In the genomic region with DNA sequence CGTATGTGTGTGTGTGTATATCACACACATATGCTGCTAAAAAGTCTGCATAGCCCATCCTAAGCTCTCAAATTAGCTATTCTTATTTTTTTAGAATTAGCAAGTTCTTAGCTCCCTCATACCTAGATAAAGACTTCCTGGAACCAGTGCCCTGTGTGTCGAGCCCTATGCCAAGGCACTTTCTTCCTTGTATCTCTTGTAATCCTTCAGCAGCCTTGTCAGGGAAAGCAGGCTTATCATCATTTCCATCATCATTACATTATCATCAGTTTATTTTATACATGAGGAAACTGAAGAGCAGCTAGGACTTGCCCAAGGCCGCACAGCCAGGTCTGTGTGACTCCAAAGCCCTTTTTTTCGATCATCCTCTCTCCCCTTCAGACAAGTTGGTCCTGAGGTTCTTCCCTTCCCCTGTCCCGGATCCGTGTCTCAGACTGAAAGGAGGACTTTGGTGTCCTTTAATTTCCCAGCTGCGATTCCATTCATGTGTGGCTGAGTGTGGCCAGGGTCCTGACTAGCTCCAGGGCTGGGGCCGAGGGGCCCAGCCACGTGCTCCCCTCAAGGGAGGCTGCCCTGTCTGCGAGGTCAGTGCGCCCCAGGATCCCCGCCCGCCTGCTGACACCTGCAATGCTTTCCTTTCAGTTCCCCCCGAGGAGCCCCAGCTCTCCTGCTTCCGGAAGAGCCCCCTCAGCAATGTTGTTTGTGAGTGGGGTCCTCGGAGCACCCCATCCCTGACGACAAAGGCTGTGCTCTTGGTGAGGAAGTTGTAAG, we compare ENCODE assay signal across 16 cellular contexts. TPM values are rescaled to one million over a fixed set of nuclear protein-coding genes. Genes with fewer than 3 reads are reported as not detected.
DNase-seq lines count a peak whose midpoint lies in the region; ATAC-seq, FAIRE-seq and TF ChIP-seq lines count a peak whose summit lies in the region.
"Had no signal": no experiment of that assay in that cellular context is flagged by ENCODE, and none has a peak within 500 bp of the region (broad histone marks: within the 10 kb centered on the region; RNA-seq: fewer than 3 reads in every experiment).

No MANE protein-coding gene starts in this region.

- H3K36me3 Mint-ChIP-seq in CD14-positive monocyte (peaks cover 72 to 91% of the 10 kb centered on the region in 2 donors), osteocyte (ENCODE audit: unreplicated experiment) (peaks cover 4% of the 10 kb centered on the region)
- H3K36me3 Mint-ChIP-seq in activated naive CD8-positive, alpha-beta T cell treated with anti-CD3 and anti-CD28 coated beads, Interleukin-2, amount 50 U/mL, for 24 hours (ENCODE audit: low read depth) = no peaks in the 10 kb centered on the region
- H3K36me3 Mint-ChIP-seq: neural progenitor cell had no signal

- H3K27ac ChIP-seq in esophagus muscularis mucosa (replicated peaks in 1 of 4) = peak overlapping the region; percentile 86 to 91 (median 88)
- H3K27ac ChIP-seq: cardiac muscle cell, neural progenitor cell had no signal

- H3K4me3 Mint-ChIP-seq in CD14-positive monocyte (no peak overlapping the region), osteocyte (ENCODE audit: unreplicated experiment) (no peak overlapping the region)
- no peak overlapping the region for H3K4me3 Mint-ChIP-seq in activated naive CD8-positive, alpha-beta T cell treated with anti-CD3 and anti-CD28 coated beads, Interleukin-2, amount 50 U/mL, for 24 hours
- H3K4me3 Mint-ChIP-seq: activated naive CD4-positive, alpha-beta T cell treated with anti-CD3 and anti-CD28 coated beads for 36 hours had no signal

- WGBS in esophagus muscularis mucosa = 88% methylated on average over 14 of the region's 17 CpGs

- no peaks in the 10 kb centered on the region for H3K9me3 ChIP-seq in NT2/D1 (ENCODE audit: insufficient read depth, low read length)
- no peaks in the 10 kb centered on the region for H3K9me3 ChIP-seq in esophagus muscularis mucosa

- no peak overlapping the region for H3K4me3 ChIP-seq in NT2/D1 (ENCODE audit: insufficient read length, low read depth)
- no peak overlapping the region for H3K4me3 ChIP-seq in esophagus muscularis mucosa
- H3K4me3 ChIP-seq: cardiac muscle cell, neural progenitor cell had no signal

- DNase-seq in CD14-positive monocyte (ENCODE audit: low spot score) = no peak
- DNase-seq in NT2/D1 (ENCODE audit: low read depth, low spot score) = no peak
- no peak for DNase-seq in esophagus muscularis mucosa (ENCODE audit: extremely low spot score)
- DNase-seq in osteocyte (ENCODE audit: extremely low spot score, unreplicated experiment) = no peak
- no peak for DNase-seq in D721Med (ENCODE audit: insufficient read length, low spot score)
- DNase-seq in NCI-H187 treated with DMSO at 0.1 percent for 48 hours (lab: John Stamatoyannopoulos, UW) = no peak
- DNase-seq in activated naive CD8-positive, alpha-beta T cell treated with anti-CD3 and anti-CD28 coated beads, Interleukin-2, amount 50 U/mL, for 24 hours = no peak
- DNase-seq in occipital lobe (lab: John Stamatoyannopoulos, UW) = no peak
- DNase-seq: activated naive CD4-positive, alpha-beta T cell treated with anti-CD3 and anti-CD28 coated beads for 36 hours; AML-193; DMS79 treated with DMSO at 0.1 percent for 48 hours; HCEC 1CT; left colon; NCI-H2029 had no signal

- peaks cover 0 to 3% (median 0%) of the 10 kb centered on the region in 3 donors for H3K27me3 Mint-ChIP-seq in CD14-positive monocyte (ENCODE audit: low read depth in 3 of 3)
- H3K27me3 Mint-ChIP-seq in osteocyte (ENCODE audit: unreplicated experiment) = no peaks in the 10 kb centered on the region
- H3K27me3 Mint-ChIP-seq in activated naive CD8-positive, alpha-beta T cell treated with anti-CD3 and anti-CD28 coated beads, Interleukin-2, amount 50 U/mL, for 24 hours = no peaks in the 10 kb centered on the region

- no peak for FAIRE-seq in D721Med (lab: Jason Lieb, UNC)

- H3K27ac Mint-ChIP-seq in CD14-positive monocyte (peak overlapping the region; percentile 95 to 99 (median 98)), osteocyte (ENCODE audit: unreplicated experiment) (peak overlapping the region; percentile 90)
- no peak overlapping the region for H3K27ac Mint-ChIP-seq in activated naive CD8-positive, alpha-beta T cell treated with anti-CD3 and anti-CD28 coated beads, Interleukin-2, amount 50 U/mL, for 24 hours
- H3K27ac Mint-ChIP-seq: neural progenitor cell had no signal

- H3K9ac ChIP-seq in NT2/D1 (ENCODE audit: insufficient read length, low read depth) = peak overlapping the region; percentile 37
- H3K9ac ChIP-seq: neural progenitor cell had no signal

- no peaks in the 10 kb centered on the region for H3K27me3 ChIP-seq in NT2/D1 (ENCODE audit: insufficient read depth, insufficient read length)
- H3K27me3 ChIP-seq in esophagus muscularis mucosa = no peaks in the 10 kb centered on the region
- H3K27me3 ChIP-seq: cardiac muscle cell, neural progenitor cell had no signal

- TF ChIP-seq CTCF in CD14-positive monocyte (IDR thresholded peaks at IDR 0.05) (no peak), esophagus muscularis mucosa (IDR thresholded peaks at IDR 0.05) (no peak), osteocyte (IDR thresholded peaks at IDR 0.05) (no peak), D721Med (IDR thresholded peaks at IDR 0.05; ENCODE audit: insufficient read depth, missing control alignments) (no peak)

- peaks cover 37% of the 10 kb centered on the region for H3K4me1 ChIP-seq in NT2/D1 (ENCODE audit: insufficient read depth, insufficient read length)
- H3K4me1 ChIP-seq in esophagus muscularis mucosa = peaks cover 80 to 100% (median 99%) of the 10 kb centered on the region in 4 donors

- no peak for TF ChIP-seq EP300 in esophagus muscularis mucosa (IDR thresholded peaks at IDR 0.05)

- H3K4me1 Mint-ChIP-seq in CD14-positive monocyte (peaks cover 67% of the 10 kb centered on the region), osteocyte (ENCODE audit: unreplicated experiment) (peaks cover 62% of the 10 kb centered on the region)
- H3K4me1 Mint-ChIP-seq in activated naive CD8-positive, alpha-beta T cell treated with anti-CD3 and anti-CD28 coated beads, Interleukin-2, amount 50 U/mL, for 24 hours = peaks cover 34% of the 10 kb centered on the region

- H3K36me3 ChIP-seq in NT2/D1 (ENCODE audit: insufficient read depth, insufficient read length, low read length) (no peaks in the 10 kb centered on the region), esophagus muscularis mucosa (peaks cover 4 to 8% (median 6%) of the 10 kb centered on the region in 4 donors)
- H3K36me3 ChIP-seq: cardiac muscle cell, neural progenitor cell had no signal

- ATAC-seq in activated naive CD8-positive, alpha-beta T cell treated with anti-CD3 and anti-CD28 coated beads, Interleukin-2, amount 50 U/mL, for 24 hours = no peak

- intact Hi-C loops in CD14-positive monocyte (cut with micrococcal nuclease) = no loop called here
- intact Hi-C loops in esophagus muscularis mucosa (cut with DNase I) = no loop called here

- TF ChIP-seq POLR2A in esophagus muscularis mucosa (IDR thresholded peaks at IDR 0.05; ENCODE audit: low read depth) = no peak

- H3K9me3 Mint-ChIP-seq in CD14-positive monocyte = no peaks in the 10 kb centered on the region
- H3K9me3 Mint-ChIP-seq in osteocyte (ENCODE audit: unreplicated experiment) = no peaks in the 10 kb centered on the region
- no peaks in the 10 kb centered on the region for H3K9me3 Mint-ChIP-seq in activated naive CD8-positive, alpha-beta T cell treated with anti-CD3 and anti-CD28 coated beads, Interleukin-2, amount 50 U/mL, for 24 hours
- H3K9me3 Mint-ChIP-seq: activated naive CD4-positive, alpha-beta T cell treated with anti-CD3 and anti-CD28 coated beads for 36 hours; neural progenitor cell had no signal

RNA-seq across cellular contexts. Expression of a gene that starts 24.9 kb away (rescaled TPM):
- polyA plus RNA-seq in CD14-positive monocyte = 10 to 100 TPM; 56.4 to 81.7 TPM
- total RNA-seq in esophagus muscularis mucosa (10 to 100 TPM; 44.4 to 61.1 (median 54.9) TPM), osteocyte (10.4 and 12.4 TPM in 2 replicates), occipital lobe (2.8 TPM)
